In the genomic region with DNA sequence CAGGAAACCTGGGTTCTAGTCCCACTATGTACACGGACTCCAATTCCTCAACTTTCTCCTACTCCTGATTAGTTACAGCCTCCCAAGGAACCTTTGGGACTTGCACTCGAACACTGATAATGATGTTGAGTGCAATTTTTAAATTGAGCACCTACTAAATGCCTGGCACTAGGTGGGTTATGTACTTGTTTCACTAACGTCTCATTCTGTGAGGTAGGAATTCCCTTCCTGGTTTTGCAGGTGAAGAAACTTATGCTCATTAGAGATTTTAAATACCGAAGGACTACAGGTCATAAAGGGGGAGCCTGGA, we compare ENCODE assay signal across 8 cellular contexts.
DNase-seq lines count a peak whose midpoint lies in the region; ATAC-seq and TF ChIP-seq lines count a peak whose summit lies in the region.

No MANE protein-coding gene starts in this region.

- no peaks in the 10 kb centered on the region for H3K27me3 Mint-ChIP-seq in T-helper 2 cell treated with Interferon-gamma antibody and Interleukin-4, amounts not matched to agents 5 μg/mL and 100 μg/mL, for 36 hours (ENCODE audit: low read depth)

- H3K4me3 ChIP-seq in WERI-Rb-1 (ENCODE audit: low read depth, low read length) (peak overlapping the region; percentile 70), iPS-15b (ENCODE audit: low read depth, low read length) (peak overlapping the region; percentile 97), subcutaneous abdominal adipose tissue (ENCODE audit: low read depth in 1 of 5, low read length in 5 of 5) (peak overlapping the region; percentile 81 to 99 (median 96))

- H3K36me3 Mint-ChIP-seq in T-helper 2 cell treated with Interferon-gamma antibody and Interleukin-4, amounts not matched to agents 5 μg/mL and 100 μg/mL, for 36 hours (ENCODE audit: low read depth): peaks cover 31% of the 10 kb centered on the region

- H3K27ac ChIP-seq in WERI-Rb-1 (peak overlapping the region; percentile 93), subcutaneous abdominal adipose tissue (ENCODE audit: low read depth, low read length) (no peak overlapping the region)

- DNase-seq in T-helper 2 cell treated with Interferon-gamma antibody and Interleukin-4, amounts not matched to agents 5 μg/mL and 100 μg/mL, for 36 hours (ENCODE audit: low spot score): no peak
- DNase-seq in T-helper 2 cell: no peak
- no peak for DNase-seq in WERI-Rb-1
- DNase-seq in NCI-H187 (lab: John Stamatoyannopoulos, UW): no peak
- no peak for DNase-seq in amniotic stem cell (lab: John Stamatoyannopoulos, UW)

- H3K9me3 ChIP-seq in WERI-Rb-1 (ENCODE audit: severe bottlenecking): no peaks in the 10 kb centered on the region
- no peaks in the 10 kb centered on the region for H3K9me3 ChIP-seq in iPS-15b (ENCODE audit: control insufficient read depth, insufficient read depth, low read length)
- H3K9me3 ChIP-seq in subcutaneous abdominal adipose tissue (ENCODE audit: control insufficient read depth in 5 of 5, low read length in 5 of 5): no peaks in the 10 kb centered on the region

- no peak for ATAC-seq in HG02870 (IDR thresholded peaks at IDR 0.05; ENCODE audit: unreplicated experiment)

- peak overlapping the region; percentile 75 for H3K27ac Mint-ChIP-seq in T-helper 2 cell treated with Interferon-gamma antibody and Interleukin-4, amounts not matched to agents 5 μg/mL and 100 μg/mL, for 36 hours

- H3K36me3 ChIP-seq in WERI-Rb-1 (peaks cover 41% of the 10 kb centered on the region), iPS-15b (ENCODE audit: control insufficient read depth, insufficient read depth, low read length) (no peaks in the 10 kb centered on the region), subcutaneous abdominal adipose tissue (ENCODE audit: control insufficient read depth in 5 of 5, insufficient read depth in 5 of 5, low read length in 5 of 5) (peaks cover 3 to 24% (median 12%) of the 10 kb centered on the region in 5 donors)

- H3K4me1 ChIP-seq in iPS-15b (ENCODE audit: control insufficient read depth, insufficient read depth, low read length) (no peaks in the 10 kb centered on the region), subcutaneous abdominal adipose tissue (ENCODE audit: control insufficient read depth in 5 of 5, insufficient read depth in 5 of 5, low read length in 5 of 5) (peaks cover 2 to 21% (median 20%) of the 10 kb centered on the region in 5 donors)

- H3K4me1 Mint-ChIP-seq in T-helper 2 cell treated with Interferon-gamma antibody and Interleukin-4, amounts not matched to agents 5 μg/mL and 100 μg/mL, for 36 hours (ENCODE audit: low read depth): peaks cover 44% of the 10 kb centered on the region

- H3K4me3 Mint-ChIP-seq in T-helper 2 cell treated with Interferon-gamma antibody and Interleukin-4, amounts not matched to agents 5 μg/mL and 100 μg/mL, for 36 hours: peak overlapping the region; percentile 91

- H3K9ac ChIP-seq in iPS-15b (ENCODE audit: low read depth, low read length) (peak overlapping the region; percentile 86), subcutaneous abdominal adipose tissue (ENCODE audit: low read length in 5 of 5) (peak overlapping the region; percentile 28 to 99 (median 97))

- H3K27me3 ChIP-seq in WERI-Rb-1 (ENCODE audit: insufficient read depth, low read depth, severe bottlenecking) (no peaks in the 10 kb centered on the region), iPS-15b (ENCODE audit: control insufficient read depth, insufficient read depth, low read length) (no peaks in the 10 kb centered on the region), subcutaneous abdominal adipose tissue (ENCODE audit: control insufficient read depth in 5 of 5, insufficient read depth in 4 of 5, low read length in 5 of 5) (no peaks in the 10 kb centered on the region)

- no peak for TF ChIP-seq CTCF in WERI-Rb-1 (IDR thresholded peaks at IDR 0.05; ENCODE audit: low read depth, low read length)

- no peaks in the 10 kb centered on the region for H3K9me3 Mint-ChIP-seq in T-helper 2 cell treated with Interferon-gamma antibody and Interleukin-4, amounts not matched to agents 5 μg/mL and 100 μg/mL, for 36 hours
